8 cellular contexts compared by ENCODE assay signal in the genomic region with DNA sequence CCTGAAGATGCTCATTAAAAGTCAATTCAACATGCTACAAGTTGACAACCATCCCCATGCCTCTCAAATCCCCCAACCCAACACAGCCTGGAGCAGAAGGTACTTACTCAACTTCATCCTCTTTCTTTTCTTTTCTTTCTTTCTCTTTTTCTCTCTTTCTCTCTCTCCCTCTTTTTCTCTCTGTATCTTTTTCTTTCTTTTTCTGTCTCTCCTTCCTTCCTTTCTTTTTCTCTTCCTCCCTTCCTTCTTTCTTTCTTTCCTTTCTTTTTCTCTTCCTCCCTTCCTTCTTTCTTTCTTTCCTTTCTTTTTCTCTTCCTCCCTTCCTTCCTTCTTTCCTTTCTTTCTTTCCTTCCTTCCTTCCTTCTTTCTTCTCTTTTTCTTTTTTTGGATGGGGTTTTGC.
"Had no signal": no experiment of that assay in that cellular context is flagged by ENCODE, and none has a peak within 500 bp of the region (broad histone marks: within the 10 kb centered on the region; RNA-seq: fewer than 3 reads in every experiment).

No MANE protein-coding gene starts in this region.

- H3K27ac ChIP-seq: GM23248 had no signal

- H3K9ac ChIP-seq: GM23248 had no signal

- DNase-seq: GM23248, GOT3, H7, IMR-90, KBM-7 had no signal

- H3K4me1 ChIP-seq: HAP-1 had no signal

- H2AFZ ChIP-seq: GM23248 had no signal

- H3K9me3 ChIP-seq: HAP-1 had no signal

- H3K36me3 ChIP-seq: HAP-1 had no signal

- FAIRE-seq: HTR-8/SVneo had no signal

- ATAC-seq: HCT116 had no signal

- H3K4me3 ChIP-seq: GM23248, HAP-1 had no signal
